8 cellular contexts compared by ENCODE assay signal in the genomic region with DNA sequence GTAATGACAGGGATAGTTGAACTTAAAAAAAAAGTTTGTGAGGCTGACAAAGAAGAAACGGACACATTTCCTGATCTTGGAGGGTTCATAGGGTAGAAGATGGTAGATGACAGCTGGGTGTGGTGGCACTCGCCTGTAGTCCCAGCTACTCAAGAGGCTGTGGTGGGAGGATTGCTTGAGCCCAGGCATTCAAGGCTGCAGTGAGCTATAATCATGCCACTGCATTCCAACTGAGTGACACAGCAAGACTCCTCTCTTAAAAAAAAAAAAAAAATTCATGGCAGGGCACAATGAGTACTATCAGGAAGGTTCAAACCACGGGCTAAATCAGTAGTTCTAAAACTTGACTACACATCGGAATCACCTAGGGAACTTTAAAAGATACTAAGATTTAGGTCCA. TPM values are rescaled to one million over a fixed set of nuclear protein-coding genes. Genes with fewer than 3 reads are reported as not detected.
DNase-seq lines count a peak whose midpoint lies in the region; ATAC-seq and TF ChIP-seq lines count a peak whose summit lies in the region.

No MANE protein-coding gene starts in this region.

- H2AFZ ChIP-seq in mammary epithelial cell (ENCODE audit: low read depth, low read length), result no peak overlapping the region

- H3K4me2 ChIP-seq in mammary epithelial cell (ENCODE audit: insufficient read depth, low read depth, low read length), result peak overlapping the region; percentile 93

- peaks cover 77% of the 10 kb centered on the region for H3K79me2 ChIP-seq in mammary epithelial cell (ENCODE audit: insufficient read depth, low read length)

- H3K36me3 Mint-ChIP-seq in CD4-positive, CD25-positive, alpha-beta regulatory T cell, result no peaks in the 10 kb centered on the region

- WGBS in mammary epithelial cell (ENCODE audit: low coverage, missing lambda C conversion rate), result 2% methylated on average over 4 of the region's 4 CpGs
- WGBS in lung, 2 donors, result 25 to 28% methylated on average over 4 of the region's 4 CpGs

- intact Hi-C loops in mammary epithelial cell (cut with micrococcal nuclease) (loop anchor here (5.0 kb wide), 1 partner anchor 146 kb away; a partner anchor contains a TSS), vagina (cut with DNase I) (loop anchor here (5.0 kb wide), 1 partner anchor 41 kb away; no protein-coding TSS in a partner anchor)

- in situ Hi-C loops in mammary epithelial cell (cut with MboI; ENCODE audit: low sequenced_read_pairs in 2 of 2), result loop anchor here in 1 of 2 donors (5.0 kb wide), 1 partner anchor 41 kb away; no protein-coding TSS in a partner anchor

- H4K20me1 ChIP-seq in mammary epithelial cell (ENCODE audit: insufficient read depth, low read length), result peaks cover 4% of the 10 kb centered on the region

- ATAC-seq in CD4-positive, CD25-positive, alpha-beta regulatory T cell (ENCODE audit: low read depth in 2 of 2), result no peak
- ATAC-seq in lung (ENCODE audit: insufficient read depth, low FRiP score) (no peak), GM21529 (IDR thresholded peaks at IDR 0.05; ENCODE audit: unreplicated experiment) (no peak)

- peak in 1 of 2 donors; percentile 53 for TF ChIP-seq POLR2A in vagina (IDR thresholded peaks at IDR 0.05)

- no peaks in the 10 kb centered on the region for H3K27me3 ChIP-seq in CD4-positive, CD25-positive, alpha-beta regulatory T cell (ENCODE audit: control insufficient read depth, insufficient read depth, low read length)
- H3K27me3 ChIP-seq in MG63, result no peaks in the 10 kb centered on the region
- no peaks in the 10 kb centered on the region for H3K27me3 ChIP-seq in mammary epithelial cell (ENCODE audit: insufficient read depth, low read length)
- H3K27me3 ChIP-seq in lung (ENCODE audit: control insufficient read depth, insufficient read depth), result no peaks in the 10 kb centered on the region
- no peaks in the 10 kb centered on the region for H3K27me3 ChIP-seq in vagina

- H3K9ac ChIP-seq in mammary epithelial cell (ENCODE audit: insufficient read depth, low read length), result peak overlapping the region; percentile 95

- no TSS peak for BruUV-seq in mammary epithelial cell (replicated peaks; lab: Mats Ljungman, UMichigan)

- dilution Hi-C loops in mammary epithelial cell (cut with HindIII; ENCODE audit: low sequenced_read_pairs), result no loop called here

- CTCF ChIA-PET in mammary epithelial cell (lab: Charles Lee; ENCODE audit: low non-redundant PET), result interaction anchor here (0.6 to 0.7 kb wide), 3 partner anchors 29 to 364 kb away, joined by 5 to 11 read pairs (median 10); no protein-coding TSS in a partner anchor

- H3K36me3 ChIP-seq in CD4-positive, CD25-positive, alpha-beta regulatory T cell (ENCODE audit: control insufficient read depth, insufficient read depth, low read length), result no peaks in the 10 kb centered on the region
- H3K36me3 ChIP-seq in MG63 (0 out of 2 replicates have a peak, but pooled peaks cover 5% of the 10 kb centered on the region), mammary epithelial cell (ENCODE audit: insufficient read depth, low read length) (peaks cover 3% of the 10 kb centered on the region), lung (ENCODE audit: control insufficient read depth in 2 of 2, insufficient read depth in 2 of 2, low read length in 2 of 2) (no peaks in the 10 kb centered on the region), vagina (no peaks in the 10 kb centered on the region)

- TF ChIP-seq CTCF in mammary epithelial cell (conservative IDR thresholded peaks at IDR 0.05 in 1 of 2, IDR thresholded peaks at IDR 0.05 in 1 of 2; ENCODE audit: extremely low read depth in 1 of 2, insufficient read depth in 1 of 2, low read depth in 1 of 2, low read length in 2 of 2) (no peak), lung (IDR thresholded peaks at IDR 0.05; ENCODE audit: control extremely low read depth, extremely low read depth) (no peak), vagina (IDR thresholded peaks at IDR 0.05) (no peak)

- H3K27ac Mint-ChIP-seq in CD4-positive, CD25-positive, alpha-beta regulatory T cell, result peak overlapping the region; percentile 93 to 99 (median 97)

- no peaks in the 10 kb centered on the region for H3K9me3 ChIP-seq in CD4-positive, CD25-positive, alpha-beta regulatory T cell (ENCODE audit: control insufficient read depth in 2 of 2, low read length in 2 of 2)
- no peaks in the 10 kb centered on the region for H3K9me3 ChIP-seq in MG63
- no peaks in the 10 kb centered on the region for H3K9me3 ChIP-seq in mammary epithelial cell (replicated peaks; ENCODE audit: insufficient read depth, low read length)
- no peaks in the 10 kb centered on the region for H3K9me3 ChIP-seq in lung (ENCODE audit: control insufficient read depth in 2 of 2, insufficient read depth in 1 of 2, low read length in 1 of 2)
- no peaks in the 10 kb centered on the region for H3K9me3 ChIP-seq in vagina

- peaks cover 74% of the 10 kb centered on the region for H3K4me1 ChIP-seq in CD4-positive, CD25-positive, alpha-beta regulatory T cell (ENCODE audit: control insufficient read depth, insufficient read depth, low read length, poor library complexity, severe bottlenecking)
- H3K4me1 ChIP-seq in mammary epithelial cell (ENCODE audit: insufficient read depth, low read length) (peaks cover 13% of the 10 kb centered on the region), lung (ENCODE audit: control insufficient read depth in 2 of 2, insufficient read depth in 2 of 2, low read length in 2 of 2) (peaks cover 10% of the 10 kb centered on the region in 2 donors), vagina (peaks cover 70% of the 10 kb centered on the region)

- H3K27ac ChIP-seq in CD4-positive, CD25-positive, alpha-beta regulatory T cell (ENCODE audit: insufficient read depth, low read length, poor library complexity, severe bottlenecking), result peak overlapping the region; percentile 84
- peak overlapping the region; percentile 95 for H3K27ac ChIP-seq in mammary epithelial cell (ENCODE audit: insufficient read depth, low read depth, low read length)
- peak overlapping the region; percentile 78 to 99 for H3K27ac ChIP-seq in lung (ENCODE audit: low read depth in 1 of 2, low read length in 1 of 2)
- peak overlapping the region; percentile 99 for H3K27ac ChIP-seq in vagina

- no peaks in the 10 kb centered on the region for H3K27me3 Mint-ChIP-seq in CD4-positive, CD25-positive, alpha-beta regulatory T cell

- H3K9me3 Mint-ChIP-seq in CD4-positive, CD25-positive, alpha-beta regulatory T cell, result no peaks in the 10 kb centered on the region

- peak overlapping the region; percentile 90 for H3K4me3 ChIP-seq in CD4-positive, CD25-positive, alpha-beta regulatory T cell (ENCODE audit: low read depth, low read length)
- H3K4me3 ChIP-seq in MG63 (peak overlapping the region; percentile 89), mammary epithelial cell (replicated peaks in 1 of 3; ENCODE audit: insufficient read depth in 1 of 3, low read depth in 2 of 3, low read length in 3 of 3) (peak overlapping the region; percentile 78 to 90 (median 88)), lung (no peak overlapping the region), vagina (peak overlapping the region; percentile 83 to 94)

- peak overlapping the region; percentile 91 to 98 (median 96) for H3K4me3 Mint-ChIP-seq in CD4-positive, CD25-positive, alpha-beta regulatory T cell

- peak in 1 of 3 donors; percentile 44 for DNase-seq in CD4-positive, CD25-positive, alpha-beta regulatory T cell
- DNase-seq in MG63, result peak; percentile 74
- DNase-seq in mammary epithelial cell, result peak; percentile 82
- DNase-seq in lung (ENCODE audit: low spot score), result peak; percentile 65
- DNase-seq in vagina (ENCODE audit: extremely low spot score in 2 of 2), result no peak
- no peak for DNase-seq in NCI-H187 treated with DMSO at 0.1 percent for 48 hours (lab: John Stamatoyannopoulos, UW)
- no peak for DNase-seq in NCI-H1436 treated with DMSO at 0.1 percent for 48 hours (lab: John Stamatoyannopoulos, UW)

- peaks cover 33 to 87% (median 55%) of the 10 kb centered on the region in 4 donors for H3K4me1 Mint-ChIP-seq in CD4-positive, CD25-positive, alpha-beta regulatory T cell

RNA-seq across cellular contexts. Expression of a gene that starts 2.0 kb away (rescaled TPM):
- total RNA-seq in CD4-positive, CD25-positive, alpha-beta regulatory T cell, result 15.9 TPM
- polyA plus RNA-seq in CD4-positive, CD25-positive, alpha-beta regulatory T cell, result 10 to 100 TPM in 1 of 4 donors, 1 to 10 TPM in 3; 6.4 to 10.6 (median 7.5) TPM
- total RNA-seq in MG63 (2014; rRNA removed; shearing (Covaris generic); ENCODE audit: low replicate concordance), result 15.9 and 31.0 TPM in 2 replicates
- total RNA-seq in mammary epithelial cell (10 to 100 TPM; 32.3 to 51.2 TPM), lung (10 to 100 TPM; 16.5 to 48.2 TPM), vagina (19.9 TPM)
- polyA plus RNA-seq in mammary epithelial cell (38.8 TPM), lung (10 to 100 TPM; 27.7 to 28.0 TPM)
- 13.9 TPM for polyA minus RNA-seq in mammary epithelial cell

RNA-seq across cellular contexts. Expression of a gene that starts 44.4 kb away (rescaled TPM):
- 8,618 TPM for total RNA-seq in CD4-positive, CD25-positive, alpha-beta regulatory T cell
- 1,000 to 10,000 TPM; 4,778 to 8,292 (median 6,791) TPM for polyA plus RNA-seq in CD4-positive, CD25-positive, alpha-beta regulatory T cell
- 35.3 and 69.1 TPM in 2 replicates for total RNA-seq in MG63 (2014; rRNA removed; shearing (Covaris generic); ENCODE audit: low replicate concordance)
- 100 to 1,000 TPM in 1 of 2 donors, 10 to 100 TPM in 1; 65.3 to 181 TPM for total RNA-seq in mammary epithelial cell
- polyA plus RNA-seq in mammary epithelial cell, result 95.3 TPM
- 53.0 TPM for polyA minus RNA-seq in mammary epithelial cell
- 1,000 to 10,000 TPM in 1 of 2 donors, 100 to 1,000 TPM in 1; 668 to 1,563 TPM for total RNA-seq in lung
- polyA plus RNA-seq in lung, result 1,000 to 10,000 TPM; 1,310 to 3,772 TPM
- 921 TPM for total RNA-seq in vagina

Comparison
In these comparisons a context has a peak if more than half of its experiments do, and no peak if none do; other contexts are left out.
1. DNase-seq: peak in MG63 (single experiment), mammary epithelial cell (single experiment) and lung (single experiment); none in vagina (0 of 2), NCI-H187 treated with DMSO at 0.1 percent for 48 hours (single experiment) and NCI-H1436 treated with DMSO at 0.1 percent for 48 hours (single experiment).
2. Peak in every context shown above with its lines, with median percentiles within 50 percentile points of each other: H3K27ac ChIP-seq.